Comparison of ENCODE assay signal across 13 cellular contexts in the genomic region with DNA sequence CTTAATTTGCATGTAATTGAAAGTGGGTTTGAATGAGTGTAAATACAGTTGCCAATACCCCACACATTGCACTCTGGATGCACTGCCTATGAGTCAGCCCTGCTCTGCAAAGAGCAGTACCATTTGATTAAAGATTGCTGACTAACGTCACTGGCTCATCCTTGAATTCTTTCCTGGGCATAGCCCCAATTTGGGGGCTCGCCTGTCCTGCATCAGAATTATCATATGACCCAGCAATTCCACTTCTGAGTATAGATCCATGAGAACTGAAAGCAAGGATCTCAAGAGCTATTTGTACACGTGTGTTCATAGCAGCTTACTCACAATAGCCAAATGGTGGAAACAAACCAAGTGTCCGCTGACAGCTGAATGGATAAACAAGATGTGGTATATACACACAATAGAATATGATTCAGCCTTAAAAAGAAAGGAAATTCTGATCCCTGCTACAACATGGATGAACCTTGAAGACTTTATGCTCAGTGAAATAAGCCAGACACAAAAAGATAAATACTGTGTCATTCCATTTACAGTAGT. TPM values are rescaled to one million over a fixed set of nuclear protein-coding genes. Genes with fewer than 3 reads are reported as not detected.
DNase-seq lines count a peak whose midpoint lies in the region; ATAC-seq, FAIRE-seq and TF ChIP-seq lines count a peak whose summit lies in the region.
"Had no signal": no experiment of that assay in that cellular context is flagged by ENCODE, and none has a peak within 500 bp of the region (broad histone marks: within the 10 kb centered on the region; RNA-seq: fewer than 3 reads in every experiment).

No MANE protein-coding gene starts in this region.

- no peaks in the 10 kb centered on the region for H3K79me2 ChIP-seq in ACC112 (ENCODE audit: control insufficient read depth, insufficient read depth, low read length, unreplicated experiment)
- no peaks in the 10 kb centered on the region for H3K79me2 ChIP-seq in astrocyte (ENCODE audit: insufficient read depth, low read length)

- H3K4me1 Mint-ChIP-seq in astrocyte (ENCODE audit: low read depth, unreplicated experiment): peaks cover 21% of the 10 kb centered on the region
- H3K4me1 Mint-ChIP-seq: CD4-positive, alpha-beta memory T cell had no signal

- FAIRE-seq in H54 (lab: Jason Lieb, UNC) (peak; percentile 76), astrocyte (lab: Jason Lieb, UNC) (peak; percentile 80)

- H3K27ac Mint-ChIP-seq in astrocyte (ENCODE audit: unreplicated experiment): no peak overlapping the region
- H3K27ac Mint-ChIP-seq: type B pancreatic cell had no signal

- no peaks in the 10 kb centered on the region for H4K20me1 ChIP-seq in astrocyte (ENCODE audit: insufficient read depth, low read length)

- peaks cover 2% of the 10 kb centered on the region for H3K36me3 Mint-ChIP-seq in astrocyte (ENCODE audit: low read depth, unreplicated experiment)
- H3K36me3 Mint-ChIP-seq: type B pancreatic cell had no signal

- no peak for TF ChIP-seq CTCF in astrocyte (IDR thresholded peaks at IDR 0.05; ENCODE audit: insufficient read depth, low read depth, low read length)

- TF ChIP-seq POLR2A in H54 (IDR thresholded peaks at IDR 0.05; ENCODE audit: low read depth, low read length): no peak

- peak; percentile 27 for DNase-seq in H54 (ENCODE audit: insufficient read length, low spot score)
- DNase-seq in astrocyte (ENCODE audit: low read depth): peak; percentile 96
- peak; percentile 96 for DNase-seq in iris pigment epithelial cell (ENCODE audit: low read depth)
- no peak for DNase-seq in NCI-H524 (lab: John Stamatoyannopoulos, UW)
- DNase-seq in OCI-M2 (lab: John Stamatoyannopoulos, UW; ENCODE audit: unreplicated experiment): no peak
- no peak for DNase-seq in ecto neural progenitor cell (ENCODE audit: low spot score)
- DNase-seq: activated naive CD4-positive, alpha-beta T cell treated with Interleukin-2 at 50 U/mL for 16 hours; CD4-positive, alpha-beta memory T cell; effector CD8-positive, alpha-beta T cell; occipital lobe had no signal

- H3K27me3 Mint-ChIP-seq in astrocyte (ENCODE audit: low read depth, unreplicated experiment): no peaks in the 10 kb centered on the region
- H3K27me3 Mint-ChIP-seq: type B pancreatic cell had no signal

- peaks cover 27% of the 10 kb centered on the region for H3K4me1 ChIP-seq in ACC112 (ENCODE audit: control insufficient read depth, insufficient read depth, low read length, unreplicated experiment)
- H3K4me1 ChIP-seq in astrocyte (ENCODE audit: insufficient read depth, low read length): peaks cover 24% of the 10 kb centered on the region

- peaks cover 15% of the 10 kb centered on the region for H3K9me3 Mint-ChIP-seq in astrocyte (ENCODE audit: unreplicated experiment)

- no peak overlapping the region for H3K4me3 Mint-ChIP-seq in astrocyte (ENCODE audit: unreplicated experiment)
- H3K4me3 Mint-ChIP-seq: CD4-positive, alpha-beta memory T cell; type B pancreatic cell had no signal

- ATAC-seq in GM18861 (IDR thresholded peaks at IDR 0.05; ENCODE audit: unreplicated experiment): no peak

- H3K27me3 ChIP-seq in ACC112 (ENCODE audit: insufficient read depth, low read length) (no peaks in the 10 kb centered on the region), astrocyte (ENCODE audit: insufficient read depth, low read length) (no peaks in the 10 kb centered on the region)

- peak overlapping the region; percentile 74 for H3K4me2 ChIP-seq in astrocyte (ENCODE audit: low read length)

- H2AFZ ChIP-seq in ACC112 (ENCODE audit: low read length, unreplicated experiment) (no peak overlapping the region), astrocyte (ENCODE audit: low read depth, low read length) (no peak overlapping the region)

- peaks cover 5% of the 10 kb centered on the region for H3K9me3 ChIP-seq in astrocyte (ENCODE audit: insufficient read depth, low read depth, low read length)

- no peaks in the 10 kb centered on the region for H3K36me3 ChIP-seq in ACC112 (ENCODE audit: insufficient read depth, low read length)
- H3K36me3 ChIP-seq in astrocyte (ENCODE audit: insufficient read depth, low read length): no peaks in the 10 kb centered on the region

- peak overlapping the region; percentile 11 for H3K9ac ChIP-seq in astrocyte (ENCODE audit: low read length)

- H3K4me3 ChIP-seq in ACC112 (ENCODE audit: low read depth, low read length): peak overlapping the region; percentile 12; the same call in 1 of the 2 replicates
- H3K4me3 ChIP-seq in astrocyte (ENCODE audit: insufficient read depth, low read depth, low read length): peak overlapping the region; percentile 19

- peak overlapping the region; percentile 73 for H3K27ac ChIP-seq in ACC112 (ENCODE audit: low read depth, low read length)
- H3K27ac ChIP-seq in astrocyte (ENCODE audit: low read depth, low read length): peak overlapping the region; percentile 50

RNA-seq across cellular contexts. Expression of gene MYLK4, which starts 36.3 kb away (rescaled TPM):
- 0.23 and 0.55 TPM in 2 replicates for total RNA-seq in astrocyte

RNA-seq across cellular contexts. Expression of gene WRNIP1, which starts 50.8 kb away (rescaled TPM):
- 31.3 and 31.5 TPM in 2 replicates for total RNA-seq in astrocyte

Comparison
In these comparisons a context has a peak if more than half of its experiments do, and no peak if none do; other contexts are left out.
1. DNase-seq: peak in H54 (single experiment), astrocyte (single experiment) and iris pigment epithelial cell (single experiment); none in NCI-H524 (0 of 2), OCI-M2 (single experiment) and ecto neural progenitor cell (single experiment).